Comparison of ENCODE assay signal across 1 cellular context in genomic region chr12:49092086-49092815, GRCh38.
TF ChIP-seq lines count a peak whose summit lies in the region.

No MANE protein-coding gene starts in this region.

TF ChIP-seq in IMR-90, 13 proteins besides CTCF, POLR2A, EP300 and RAD21:
- no peak for TF ChIP-seq RCOR1 (IDR thresholded peaks at IDR 0.05; ENCODE audit: insufficient replicate concordance, low read length)
- no peak for TF ChIP-seq NFE2L2 (IDR thresholded peaks at IDR 0.05; ENCODE audit: low read depth, low read length)
- TF ChIP-seq FOS (IDR thresholded peaks at IDR 0.05; ENCODE audit: low read depth, low read length) = no peak
- no peak for TF ChIP-seq SMC3 (IDR thresholded peaks at IDR 0.05; ENCODE audit: low read depth, low read length)
- no peak for TF ChIP-seq MAFK (IDR thresholded peaks at IDR 0.05; ENCODE audit: low read depth, low read length)
- no peak for TF ChIP-seq ELK1 (IDR thresholded peaks at IDR 0.05; ENCODE audit: borderline replicate concordance, low read depth, low read length)
- TF ChIP-seq RFX5 (IDR thresholded peaks at IDR 0.05; ENCODE audit: low read depth, low read length) = no peak
- no peak for TF ChIP-seq USF2 (IDR thresholded peaks at IDR 0.05; ENCODE audit: low read depth, low read length)
- no peak for TF ChIP-seq CHD1 (IDR thresholded peaks at IDR 0.05; ENCODE audit: low read depth, low read length)
- no peak for TF ChIP-seq BHLHE40 (IDR thresholded peaks at IDR 0.05; ENCODE audit: low read depth, low read length)
- no peak for TF ChIP-seq MXI1 (IDR thresholded peaks at IDR 0.05; ENCODE audit: borderline replicate concordance, low read depth, low read length)
- TF ChIP-seq MAZ (IDR thresholded peaks at IDR 0.05; ENCODE audit: borderline replicate concordance, low read depth, low read length) = no peak
- TF ChIP-seq CEBPB (IDR thresholded peaks at IDR 0.05; ENCODE audit: low read depth, low read length) = no peak
